10 cellular contexts compared by ENCODE assay signal in genomic region chr14:68549057-68549421, GRCh38.
DNase-seq lines count a peak whose midpoint lies in the region; ATAC-seq lines count a peak whose summit lies in the region.
"Had no signal": no experiment of that assay in that cellular context is flagged by ENCODE, and none has a peak within 500 bp of the region (broad histone marks: within the 10 kb centered on the region; RNA-seq: fewer than 3 reads in every experiment).

No MANE protein-coding gene starts in this region.

- DNase-seq in GM03348 (ENCODE audit: low spot score) (peak; percentile 74), adipocyte (ENCODE audit: low read depth) (peak; percentile 79), glomerular visceral epithelial cell (ENCODE audit: extremely low spot score) (peak; percentile 93), NCI-H146 treated with DMSO at 0.1 percent for 48 hours (lab: John Stamatoyannopoulos, UW; ENCODE audit: unreplicated experiment) (no peak)
- no peak for DNase-seq in activated CD8-positive, alpha-beta memory T cell treated with anti-CD3 and anti-CD28 coated beads, Interleukin-2, amount 50 U/mL, for 4 hours
- DNase-seq: activated gamma-delta T cell treated with Interleukin-2 at 50 U/mL for 16 hours, DMS79 treated with DMSO at 0.1 percent for 48 hours had no signal

- H3K9me3 ChIP-seq in adipocyte (ENCODE audit: control insufficient read depth, low read length): no peaks in the 10 kb centered on the region

- peak overlapping the region; percentile 89 for H3K9ac ChIP-seq in adipocyte (ENCODE audit: low read length)

- H3K4me3 ChIP-seq in adipocyte (ENCODE audit: low read length): peak overlapping the region; percentile 8
- H3K4me3 ChIP-seq in skin epidermis: no peak overlapping the region

- no peaks in the 10 kb centered on the region for H3K36me3 ChIP-seq in adipocyte (ENCODE audit: control insufficient read depth, insufficient read depth, low read length, severe bottlenecking)

- H3K4me1 ChIP-seq in adipocyte (ENCODE audit: control insufficient read depth, insufficient read depth, low read length): peaks cover 81% of the 10 kb centered on the region

- no peaks in the 10 kb centered on the region for H3K27me3 ChIP-seq in adipocyte (replicated peaks; ENCODE audit: control insufficient read depth, insufficient read depth, low read length)

- ATAC-seq in HG03175 (IDR thresholded peaks at IDR 0.05; ENCODE audit: unreplicated experiment) (no peak), HG02759 (IDR thresholded peaks at IDR 0.05; ENCODE audit: unreplicated experiment) (no peak)

- H3K27ac ChIP-seq in skin epidermis: peak overlapping the region in 20 of 21 experiments; percentile 39 to 97 (median 91)

Comparison
In these comparisons a context has a peak if more than half of its experiments do, and no peak if none do; other contexts are left out.
1. DNase-seq: peak in GM03348 (single experiment), adipocyte (single experiment) and glomerular visceral epithelial cell (single experiment); none in activated CD8-positive, alpha-beta memory T cell treated with anti-CD3 and anti-CD28 coated beads, Interleukin-2, amount 50 U/mL, for 4 hours (single experiment) and NCI-H146 treated with DMSO at 0.1 percent for 48 hours (single experiment).